In the genomic region with DNA sequence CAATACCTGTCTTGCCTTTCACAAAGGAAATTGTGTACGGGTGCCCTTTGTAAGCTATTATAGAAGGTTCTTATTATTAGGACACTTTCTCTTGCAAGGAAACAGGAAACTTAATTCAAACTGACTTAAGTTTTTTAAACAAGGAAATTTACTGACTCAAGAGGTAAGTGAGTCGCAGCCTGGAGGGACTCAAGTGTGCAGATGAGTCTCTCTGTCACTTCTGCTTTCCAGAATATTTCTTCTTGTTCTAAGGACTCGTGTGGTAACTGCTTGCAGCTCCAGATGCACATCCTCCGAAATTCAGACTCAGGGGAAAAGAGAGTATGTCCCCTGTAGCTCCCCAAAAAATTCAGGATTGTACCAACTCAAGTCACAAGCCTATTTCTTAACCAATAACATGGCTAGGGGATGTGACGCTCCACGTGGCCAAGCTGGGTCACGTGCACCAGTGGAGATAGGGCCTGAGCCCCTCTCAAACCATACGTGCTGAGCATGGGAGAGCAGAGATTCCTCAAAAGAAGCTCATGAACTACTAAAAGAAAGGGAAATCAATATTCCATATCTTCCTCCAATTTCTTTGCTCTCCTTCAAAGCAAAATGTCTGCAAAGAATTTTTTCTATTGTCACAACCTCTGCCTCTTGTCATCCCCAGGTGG, we compare ENCODE assay signal across 1 cellular context.
TF ChIP-seq lines count a peak whose summit lies in the region.

No MANE protein-coding gene starts in this region.

TF ChIP-seq in K562, 482 proteins besides CTCF, POLR2A, EP300 and RAD21 (continued from another document):
- TF ChIP-seq, protein P1, sequence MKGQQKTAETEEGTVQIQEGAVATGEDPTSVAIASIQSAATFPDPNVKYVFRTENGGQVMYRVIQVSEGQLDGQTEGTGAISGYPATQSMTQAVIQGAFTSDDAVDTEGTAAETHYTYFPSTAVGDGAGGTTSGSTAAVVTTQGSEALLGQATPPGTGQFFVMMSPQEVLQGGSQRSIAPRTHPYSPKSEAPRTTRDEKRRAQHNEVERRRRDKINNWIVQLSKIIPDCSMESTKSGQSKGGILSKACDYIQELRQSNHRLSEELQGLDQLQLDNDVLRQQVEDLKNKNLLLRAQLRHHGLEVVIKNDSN (CRISPR knock-in tag; IDR thresholded peaks at IDR 0.05) = 0 out of 2 replicates have a peak, but pooled peaks have one; percentile 32
TF ChIP-seq in K562: peak in this region for 3.
